In genomic region chr14:78119440-78119839, GRCh38 we compare ENCODE assay signal across 7 cellular contexts. TPM values are rescaled to one million over a fixed set of nuclear protein-coding genes. Genes with fewer than 3 reads are reported as not detected.
"Had no signal": no experiment of that assay in that cellular context is flagged by ENCODE, and none has a peak within 500 bp of the region (broad histone marks: within the 10 kb centered on the region; RNA-seq: fewer than 3 reads in every experiment).

No MANE protein-coding gene starts in this region.

- ATAC-seq: GM23338 had no signal

- H3K4me2 ChIP-seq: GM23338 had no signal

- DNase-seq: H9, HCEC 1CT had no signal

- H2AFZ ChIP-seq: GM23338 had no signal

- FAIRE-seq: H1, H54 had no signal

- H3K4me3 ChIP-seq: GM23338 had no signal

RNA-seq across cellular contexts. Expression of gene NRXN3, which starts 50.7 kb away (rescaled TPM):
- total RNA-seq: HT-29 had no signal
- polyA plus RNA-seq: IgD-negative memory B cell had no signal
